In the genomic region with DNA sequence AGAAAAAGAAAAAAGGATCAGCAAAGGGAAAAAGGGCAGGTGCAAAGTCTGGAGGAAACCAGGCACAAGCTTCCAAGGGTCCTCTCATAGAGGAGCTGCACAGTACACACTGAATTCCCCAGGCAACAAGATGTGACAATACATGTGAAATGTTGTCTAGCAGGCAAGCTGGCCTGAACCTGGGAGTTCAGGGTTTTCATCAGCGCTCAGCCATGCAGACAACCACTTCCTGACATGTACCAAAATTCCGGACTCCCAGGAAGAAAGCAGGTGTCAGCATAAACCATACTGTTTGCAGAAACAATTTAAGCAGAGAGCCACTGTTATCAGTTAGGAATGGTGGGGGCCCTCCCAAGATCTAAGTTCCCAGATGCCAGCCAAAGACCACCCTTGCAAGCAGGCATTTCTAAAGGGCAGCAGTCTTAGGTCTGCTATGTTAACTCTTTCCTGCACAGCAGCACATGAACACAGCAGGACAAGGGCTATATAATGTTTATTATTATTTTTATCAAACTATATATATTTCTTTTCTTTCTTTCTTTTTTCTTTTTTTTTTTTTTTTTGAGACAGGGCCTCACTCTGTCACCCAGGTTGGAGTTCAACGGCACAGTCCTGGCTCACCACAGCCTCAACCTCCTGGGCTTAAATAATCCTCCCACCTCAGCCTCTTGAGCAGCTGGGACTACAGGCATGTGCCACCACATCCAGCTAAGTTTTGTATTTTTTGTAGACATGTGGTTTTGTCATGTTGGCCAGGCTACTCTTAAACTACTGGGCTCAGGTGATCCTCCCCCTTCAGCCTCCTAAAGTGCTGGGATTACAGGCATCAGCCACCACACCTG, we compare ENCODE assay signal across 11 cellular contexts. TPM values are rescaled to one million over a fixed set of nuclear protein-coding genes. Genes with fewer than 3 reads are reported as not detected.
DNase-seq lines count a peak whose midpoint lies in the region; ATAC-seq and TF ChIP-seq lines count a peak whose summit lies in the region.
"Had no signal": no experiment of that assay in that cellular context is flagged by ENCODE, and none has a peak within 500 bp of the region (broad histone marks: within the 10 kb centered on the region; RNA-seq: fewer than 3 reads in every experiment).

No MANE protein-coding gene starts in this region.

- TF ChIP-seq CTCF in choroid plexus epithelial cell (conservative IDR thresholded peaks at IDR 0.05; ENCODE audit: low read depth, low read length): no peak
- no peak for TF ChIP-seq CTCF in psoas muscle (IDR thresholded peaks at IDR 0.05)

- DNase-seq in CD8-positive, alpha-beta memory T cell: no peak
- DNase-seq in HT1080 (ENCODE audit: low read depth): peak; percentile 32
- peak; percentile 56 for DNase-seq in choroid plexus epithelial cell (ENCODE audit: low read depth)
- DNase-seq in DMS153 (lab: John Stamatoyannopoulos, UW): no peak
- no peak for DNase-seq in psoas muscle
- no peak for DNase-seq in nucleus accumbens (lab: John Stamatoyannopoulos, UW)
- DNase-seq in H7: no peak
- DNase-seq: activated T-cell treated with anti-CD3 and anti-CD28 coated beads, Interleukin-2, amount 50 U/mL, for 1 hour; NCI-H1694 had no signal

- H3K4me3 Mint-ChIP-seq in CD8-positive, alpha-beta memory T cell: peak overlapping the region in 4 of 7 donors; percentile 23 to 42 (median 28)

- POLR2A ChIA-PET in CD8-positive, alpha-beta memory T cell (lab: Charles Lee): interaction anchor here (0.7 to 1.2 kb wide), 2 partner anchors 16 to 71 kb away, joined by 3 to 6 read pairs; no protein-coding TSS in a partner anchor

- no peaks in the 10 kb centered on the region for H3K36me3 ChIP-seq in CD8-positive, alpha-beta memory T cell (ENCODE audit: insufficient read depth, low read length)
- peaks cover 2 to 83% of the 10 kb centered on the region in 2 donors for H3K36me3 ChIP-seq in psoas muscle (ENCODE audit: insufficient read depth in 1 of 2, low read depth in 1 of 2)
- H3K36me3 ChIP-seq in H7 (replicated peaks; ENCODE audit: control insufficient read depth, insufficient read depth, low read length): no peaks in the 10 kb centered on the region; the same call in 1 of the 2 replicates

- peaks cover 11 to 26% (median 18%) of the 10 kb centered on the region in 3 donors for H3K4me1 Mint-ChIP-seq in CD8-positive, alpha-beta memory T cell

- peaks cover 0 to 7% (median 0%) of the 10 kb centered on the region in 3 donors for H3K36me3 Mint-ChIP-seq in CD8-positive, alpha-beta memory T cell

- no peak overlapping the region for H3K4me3 ChIP-seq in CD8-positive, alpha-beta memory T cell (ENCODE audit: low read length)
- no peak overlapping the region for H3K4me3 ChIP-seq in choroid plexus epithelial cell (ENCODE audit: low read depth, low read length)
- H3K4me3 ChIP-seq in psoas muscle: no peak overlapping the region
- no peak overlapping the region for H3K4me3 ChIP-seq in H7 (ENCODE audit: insufficient read depth, low read depth, low read length)
- H3K4me3 ChIP-seq: gastroesophageal sphincter had no signal

- H3K27me3 Mint-ChIP-seq in CD8-positive, alpha-beta memory T cell: no peaks in the 10 kb centered on the region

- H3K27ac Mint-ChIP-seq in CD8-positive, alpha-beta memory T cell: peak overlapping the region in 7 of 8 donors; percentile 17 to 83 (median 65)

- no peaks in the 10 kb centered on the region for H3K9me3 Mint-ChIP-seq in CD8-positive, alpha-beta memory T cell

- H3K9me3 ChIP-seq in CD8-positive, alpha-beta memory T cell (ENCODE audit: low read length): no peaks in the 10 kb centered on the region
- no peaks in the 10 kb centered on the region for H3K9me3 ChIP-seq in psoas muscle
- H3K9me3 ChIP-seq: gastroesophageal sphincter had no signal

- no peak overlapping the region for H3K27ac ChIP-seq in CD8-positive, alpha-beta memory T cell (ENCODE audit: low read depth, low read length)
- no peak overlapping the region for H3K27ac ChIP-seq in psoas muscle
- H3K27ac ChIP-seq: gastroesophageal sphincter had no signal

- peak; percentile 67 for ATAC-seq in GM19395 (IDR thresholded peaks at IDR 0.05; ENCODE audit: unreplicated experiment)
- no peak for ATAC-seq in psoas muscle
- ATAC-seq: gastroesophageal sphincter had no signal

- intact Hi-C loops in psoas muscle (cut with DNase I): no loop called here

- WGBS in psoas muscle, 3 donors: 80 to 85% (median 84%) methylated on average over 3 of the region's 3 CpGs

- CTCF ChIA-PET in CD8-positive, alpha-beta memory T cell (lab: Charles Lee): interaction anchor here (1.7 kb wide), 1 partner anchor 23 kb away, joined by 5 read pairs; no protein-coding TSS in a partner anchor

- no peaks in the 10 kb centered on the region for H3K4me1 ChIP-seq in CD8-positive, alpha-beta memory T cell (ENCODE audit: insufficient read depth, low read length)
- H3K4me1 ChIP-seq in psoas muscle: no peaks in the 10 kb centered on the region
- H3K4me1 ChIP-seq: gastroesophageal sphincter had no signal

- no peaks in the 10 kb centered on the region for H3K27me3 ChIP-seq in CD8-positive, alpha-beta memory T cell (ENCODE audit: insufficient read depth, low read length, poor library complexity, severe bottlenecking)
- H3K27me3 ChIP-seq in psoas muscle (ENCODE audit: insufficient read depth in 3 of 3, low read length in 2 of 3): no peaks in the 10 kb centered on the region
- H3K27me3 ChIP-seq in H7 (ENCODE audit: control insufficient read depth, insufficient read depth, low read length): no peaks in the 10 kb centered on the region
- H3K27me3 ChIP-seq: gastroesophageal sphincter had no signal

RNA-seq across cellular contexts. Expression of a gene that starts 10.1 kb away (rescaled TPM):
- 1 to 10 TPM; 5.6 TPM for total RNA-seq in CD8-positive, alpha-beta memory T cell
- 10.4 TPM for polyA plus RNA-seq in CD8-positive, alpha-beta memory T cell
- 9.7 and 10.5 TPM in 2 replicates for total RNA-seq in HT1080 (2014; rRNA removed; shearing (Covaris generic))
- polyA plus RNA-seq in HT1080 (2015; cell fraction: cytosol; rRNA removed): 9.6 and 11.2 TPM in 2 replicates
- 12.3 and 13.5 TPM in 2 replicates for polyA plus RNA-seq in HT1080 (2015; cell fraction: nucleus; rRNA removed)
- total RNA-seq in psoas muscle: 10 to 100 TPM; 10.0 to 14.7 (median 12.2) TPM
- polyA plus RNA-seq in psoas muscle: 1 to 10 TPM; 4.0 to 9.2 (median 7.4) TPM
- 7.9 and 10.1 TPM in 2 replicates for total RNA-seq in H7 (2014; rRNA removed; shearing (Covaris generic))

RNA-seq across cellular contexts. Expression of a gene that starts 12.5 kb away (rescaled TPM):
- 100 to 1,000 TPM; 118 to 121 TPM for total RNA-seq in CD8-positive, alpha-beta memory T cell
- 265 TPM for polyA plus RNA-seq in CD8-positive, alpha-beta memory T cell
- total RNA-seq in HT1080 (2014; rRNA removed; shearing (Covaris generic)): 78.1 and 100 TPM in 2 replicates
- polyA plus RNA-seq in HT1080 (2015; cell fraction: cytosol; rRNA removed): 67.9 and 79.1 TPM in 2 replicates
- 21.3 and 24.0 TPM in 2 replicates for polyA plus RNA-seq in HT1080 (2015; cell fraction: nucleus; rRNA removed)
- 1 to 10 TPM; 4.1 to 8.7 (median 6.4) TPM for total RNA-seq in psoas muscle
- 10 to 100 TPM in 2 of 3 donors, 1 to 10 TPM in 1; 5.4 to 21.1 (median 14.8) TPM for polyA plus RNA-seq in psoas muscle
- 34.7 and 35.0 TPM in 2 replicates for total RNA-seq in H7 (2014; rRNA removed; shearing (Covaris generic))

RNA-seq across cellular contexts. Expression of a gene that starts 26.4 kb away (rescaled TPM):
- 1 to 10 TPM; 8.2 to 8.6 TPM for total RNA-seq in CD8-positive, alpha-beta memory T cell
- polyA plus RNA-seq in CD8-positive, alpha-beta memory T cell: 1.2 TPM
- total RNA-seq in HT1080 (2014; rRNA removed; shearing (Covaris generic)): 6.5 and 8.7 TPM in 2 replicates
- 0.78 and 2.0 TPM in 2 replicates for polyA plus RNA-seq in HT1080 (2015; cell fraction: cytosol; rRNA removed)
- 1.5 and 2.8 TPM in 2 replicates for polyA plus RNA-seq in HT1080 (2015; cell fraction: nucleus; rRNA removed)
- total RNA-seq in psoas muscle: 1 to 10 TPM in 1 of 4 donors, under 1 TPM in 1, not detected in 2; 0.76 to 1.1 TPM
- polyA plus RNA-seq in psoas muscle: under 1 TPM in 2 of 3 donors, not detected in 1; 0.04 to 0.25 TPM
- total RNA-seq in H7 (2014; rRNA removed; shearing (Covaris generic)): 1.4 and 2.1 TPM in 2 replicates

RNA-seq across cellular contexts. Expression of a gene that starts 39.4 kb away (rescaled TPM):
- total RNA-seq in CD8-positive, alpha-beta memory T cell: under 1 TPM; 0.22 to 0.24 TPM
- not detected for polyA plus RNA-seq in CD8-positive, alpha-beta memory T cell
- total RNA-seq in HT1080 (2014; rRNA removed; shearing (Covaris generic)): not detected in 2 replicates
- polyA plus RNA-seq in HT1080 (2015; cell fraction: cytosol; rRNA removed): not detected in 2 replicates
- 0.12 TPM in 1 of 2 replicates, not detected in the other for polyA plus RNA-seq in HT1080 (2015; cell fraction: nucleus; rRNA removed)
- not detected for total RNA-seq in psoas muscle
- under 1 TPM in 1 of 3 donors, not detected in 2; 0.17 TPM for polyA plus RNA-seq in psoas muscle
- total RNA-seq in H7 (2014; rRNA removed; shearing (Covaris generic)): 0.48 TPM in 1 of 2 replicates, not detected in the other
- total RNA-seq: gastroesophageal sphincter had no signal

Comparison
In these comparisons a context has a peak if more than half of its experiments do, and no peak if none do; other contexts are left out.
1. DNase-seq: peak in HT1080 (single experiment) and choroid plexus epithelial cell (single experiment); none in CD8-positive, alpha-beta memory T cell (0 of 5), DMS153 (single experiment), psoas muscle (0 of 2), nucleus accumbens (0 of 56) and H7 (single experiment).